ENCODE assay signal across 24 cellular contexts in genomic region chr16:55914383-55914782, GRCh38. TPM values are rescaled to one million over a fixed set of nuclear protein-coding genes. Genes with fewer than 3 reads are reported as not detected.
"Had no signal": no experiment of that assay in that cellular context is flagged by ENCODE, and none has a peak within 500 bp of the region (broad histone marks: within the 10 kb centered on the region; RNA-seq: fewer than 3 reads in every experiment).

No MANE protein-coding gene starts in this region.

- ATAC-seq: activated naive CD4-positive, alpha-beta T cell treated with anti-CD3 and anti-CD28 coated beads, Interleukin-2, amount 50 U/mL, for 72 hours; activated naive CD8-positive, alpha-beta T cell treated with anti-CD3 and anti-CD28 coated beads, Interleukin-2, amount 50 U/mL, for 24 hours; activated T-cell treated with anti-CD3 and anti-CD28 coated beads, Interleukin-2, amount 50 U/mL, for 4 hours; T-cell had no signal

- H3K4me1 Mint-ChIP-seq: activated CD4-positive, alpha-beta T cell treated with anti-CD3 and anti-CD28 coated beads, Interleukin-2, amount 10 ng/mL, durations not matched to agents 7 days and 5 days; activated naive CD8-positive, alpha-beta T cell treated with anti-CD3 and anti-CD28 coated beads, Interleukin-2, amount 50 U/mL, for 24 hours; T-cell had no signal

- H3K27me3 ChIP-seq: breast epithelium had no signal

- H3K4me3 ChIP-seq: breast epithelium, MG63, SK-N-MC had no signal

- H3K36me3 ChIP-seq: breast epithelium, MG63 had no signal

- H3K4me3 Mint-ChIP-seq: activated CD4-positive, alpha-beta memory T cell treated with anti-CD3 and anti-CD28 coated beads for 36 hours; activated CD4-positive, alpha-beta T cell treated with anti-CD3 and anti-CD28 coated beads, Interleukin-2, amount 10 ng/mL, durations not matched to agents 7 days and 5 days; activated naive CD8-positive, alpha-beta T cell treated with anti-CD3 and anti-CD28 coated beads, Interleukin-2, amount 50 U/mL, for 24 hours; activated T-cell treated with anti-CD3 and anti-CD28 coated beads, Interleukin-2, amount 50 U/mL, for 4 hours; T-cell had no signal

- H3K9me3 ChIP-seq: breast epithelium, MG63 had no signal

- H3K9me3 Mint-ChIP-seq: activated CD4-positive, alpha-beta T cell treated with anti-CD3 and anti-CD28 coated beads, Interleukin-2, amount 10 ng/mL, durations not matched to agents 7 days and 5 days; activated naive CD4-positive, alpha-beta T cell treated with anti-CD3 and anti-CD28 coated beads, Interleukin-2, amount 50 U/mL, for 72 hours; activated naive CD8-positive, alpha-beta T cell treated with anti-CD3 and anti-CD28 coated beads, Interleukin-2, amount 50 U/mL, for 24 hours had no signal

- H3K27ac ChIP-seq: breast epithelium, SK-N-MC, VCaP had no signal

- H3K4me1 ChIP-seq: breast epithelium had no signal

- DNase-seq: activated CD4-positive, alpha-beta memory T cell treated with anti-CD3 and anti-CD28 coated beads for 36 hours; activated CD4-positive, alpha-beta T cell treated with anti-CD3 and anti-CD28 coated beads, Interleukin-2, amount 10 ng/mL, durations not matched to agents 7 days and 5 days; activated CD4-positive, CD25-positive, alpha-beta regulatory T cell; activated CD8-positive, alpha-beta memory T cell treated with anti-CD3 and anti-CD28 coated beads for 24 hours; activated effector memory CD4-positive, alpha-beta T cell treated with anti-CD3 and anti-CD28 coated beads, Interleukin-2, amount 50 U/mL, for 16 hours; activated naive CD4-positive, alpha-beta T cell treated with Interleukin-2 at 50 U/mL for 16 hours; activated naive CD8-positive, alpha-beta T cell treated with anti-CD3 and anti-CD28 coated beads, Interleukin-2, amount 50 U/mL, for 24 hours; activated T-cell treated with anti-CD3 and anti-CD28 coated beads, Interleukin-2, amount 50 U/mL, for 4 hours; amniotic stem cell; MG63; NCI-H1105; NCI-H1930; NCI-H226; NCI-H526; T-cell; T-helper 2 cell; T1000 had no signal

- H3K27ac Mint-ChIP-seq: activated CD4-positive, alpha-beta memory T cell treated with anti-CD3 and anti-CD28 coated beads for 36 hours; activated CD4-positive, alpha-beta T cell treated with anti-CD3 and anti-CD28 coated beads, Interleukin-2, amount 10 ng/mL, durations not matched to agents 7 days and 5 days; activated naive CD8-positive, alpha-beta T cell treated with anti-CD3 and anti-CD28 coated beads, Interleukin-2, amount 50 U/mL, for 24 hours; T-cell had no signal

- H3K36me3 Mint-ChIP-seq: activated CD4-positive, alpha-beta memory T cell treated with anti-CD3 and anti-CD28 coated beads for 36 hours; activated naive CD4-positive, alpha-beta T cell treated with anti-CD3 and anti-CD28 coated beads, Interleukin-2, amount 50 U/mL, for 72 hours; T-cell had no signal

RNA-seq across cellular contexts. Expression of gene CES5A, which starts 39.2 kb away (rescaled TPM):
- total RNA-seq: activated CD4-positive, alpha-beta memory T cell treated with anti-CD3 and anti-CD28 coated beads for 36 hours; activated CD4-positive, alpha-beta T cell treated with anti-CD3 and anti-CD28 coated beads, Interleukin-2, amount 10 ng/mL, durations not matched to agents 7 days and 5 days; activated naive CD4-positive, alpha-beta T cell treated with anti-CD3 and anti-CD28 coated beads, Interleukin-2, amount 50 U/mL, for 72 hours; activated T-cell treated with anti-CD3 and anti-CD28 coated beads, Interleukin-2, amount 50 U/mL, for 4 hours; breast epithelium; NCI-H460; OCI-LY7; RPMI7951; T-cell had no signal
